ENCODE assay signal across 1 cellular context in the genomic region with DNA sequence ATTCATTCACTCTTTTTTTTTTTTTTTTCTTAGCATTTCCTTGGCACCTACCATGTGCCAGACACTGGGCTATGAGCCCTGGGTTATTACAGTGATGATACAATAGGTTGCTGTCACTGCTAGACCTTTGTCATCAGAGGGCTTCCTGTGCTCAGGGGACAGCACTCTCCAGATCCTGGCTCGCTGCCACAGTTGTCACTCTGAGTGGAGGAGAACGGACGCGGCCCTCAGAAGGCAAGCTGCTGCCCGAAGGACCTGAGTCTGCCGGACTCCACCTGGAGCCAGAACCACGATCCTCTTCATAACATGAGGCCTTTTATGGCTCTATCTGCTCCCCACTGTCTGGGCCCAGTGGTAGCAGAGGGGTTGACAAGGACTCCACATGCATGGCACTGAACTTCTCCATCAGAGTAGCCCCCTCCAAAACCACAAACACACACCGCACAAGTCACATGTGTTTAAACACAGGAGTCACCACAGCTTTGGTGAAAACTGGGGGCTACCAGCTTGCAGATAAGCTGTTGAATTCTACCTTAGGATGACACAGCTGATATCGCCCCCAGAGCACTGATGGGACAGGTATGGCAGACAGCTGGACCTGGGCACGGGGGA.
TF ChIP-seq lines count a peak whose summit lies in the region.

No MANE protein-coding gene starts in this region.

TF ChIP-seq in WTC11, 78 proteins besides CTCF, POLR2A, EP300 and RAD21 (continued from another document):
- TF ChIP-seq AFF4 (CRISPR knock-in tag; IDR thresholded peaks at IDR 0.05; ENCODE audit: borderline replicate concordance) (no peak), GRHL2 (CRISPR knock-in tag; IDR thresholded peaks at IDR 0.05; ENCODE audit: insufficient replicate concordance, severe bottlenecking) (no peak)
TF ChIP-seq in WTC11: peak in this region for 0.
